In the genomic region with DNA sequence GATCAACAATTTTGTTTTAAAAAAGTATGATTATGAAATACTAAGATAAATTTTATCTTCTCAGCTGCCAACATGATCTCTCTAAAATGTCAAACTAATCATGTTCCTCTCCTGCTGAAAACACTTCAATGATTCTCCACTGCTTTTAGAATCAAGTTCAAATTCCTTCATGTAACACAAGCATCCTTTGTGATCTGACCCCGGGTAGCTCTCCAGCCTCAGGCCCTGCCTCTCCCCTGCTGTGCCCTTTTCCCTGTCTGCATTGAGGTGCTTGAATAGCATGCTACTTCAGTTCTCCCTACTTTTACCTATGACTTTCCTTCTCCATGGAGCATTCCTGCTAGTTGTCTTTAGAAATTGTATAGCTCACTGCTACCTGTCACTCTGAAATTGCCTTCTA, we compare ENCODE assay signal across 18 cellular contexts.
DNase-seq lines count a peak whose midpoint lies in the region; ATAC-seq and TF ChIP-seq lines count a peak whose summit lies in the region.
"Had no signal": no experiment of that assay in that cellular context is flagged by ENCODE, and none has a peak within 500 bp of the region (broad histone marks: within the 10 kb centered on the region; RNA-seq: fewer than 3 reads in every experiment).

No MANE protein-coding gene starts in this region.

- peaks cover 17% of the 10 kb centered on the region for H3K4me1 Mint-ChIP-seq in neural crest cell

- peak overlapping the region in 4 of 10 donors; percentile 7 to 65 (median 41) for H3K27ac ChIP-seq in heart right ventricle
- H3K27ac ChIP-seq: 22Rv1, C4-2B, PC-9 had no signal

- DNase-seq in Right ventricle myocardium inferior (ENCODE audit: missing footprints) (peak; percentile 34), heart right ventricle (no peak), NT2/D1 (ENCODE audit: low read depth, low spot score) (peak; percentile 57), iPS DF 4.7 (ENCODE audit: extremely low read depth, low spot score) (peak; percentile 22), neural crest cell (ENCODE audit: low read depth, low spot score) (peak; percentile 12), kidney glomerular epithelial cell (lab: John Stamatoyannopoulos, UW) (no peak)
- no peak for DNase-seq in NK-92 treated with Interleukin-12 subunit alpha and Interleukin-12 subunit beta, amount 100 ng/mL, for 24 hours (lab: John Stamatoyannopoulos, UW)
- DNase-seq: AML-193, DMS79 treated with DMSO at 0.1 percent for 48 hours, NCI-H1092 treated with DMSO at 0.1 percent for 48 hours, NCI-H146, NCI-H2081, NCI-H510A, NCI-H774, PC-9 had no signal

- ATAC-seq in Right ventricle myocardium inferior (peak; percentile 21), heart right ventricle (no peak), GM19023 (IDR thresholded peaks at IDR 0.05; ENCODE audit: unreplicated experiment) (no peak)

- no peak overlapping the region for H3K27ac Mint-ChIP-seq in neural crest cell (ENCODE audit: unreplicated experiment)

- H3K36me3 ChIP-seq in heart right ventricle (no peaks in the 10 kb centered on the region), NT2/D1 (ENCODE audit: insufficient read depth, insufficient read length, low read length) (no peaks in the 10 kb centered on the region)

- WGBS in heart right ventricle, 2 donors = 5 to 11% methylated on average over 1 of the region's 1 CpG

- no peak overlapping the region for H3K9ac ChIP-seq in NT2/D1 (ENCODE audit: insufficient read length, low read depth)

- peaks cover 0 to 24% (median 7%) of the 10 kb centered on the region in 9 donors for H3K4me1 ChIP-seq in heart right ventricle
- peaks cover 2% of the 10 kb centered on the region for H3K4me1 ChIP-seq in NT2/D1 (ENCODE audit: insufficient read depth, insufficient read length)

- H3K4me3 ChIP-seq in heart right ventricle (no peak overlapping the region), NT2/D1 (ENCODE audit: insufficient read length, low read depth) (no peak overlapping the region)
- H3K4me3 ChIP-seq: PC-9 had no signal

- H3K9me3 ChIP-seq in heart right ventricle (no peaks in the 10 kb centered on the region), NT2/D1 (ENCODE audit: insufficient read depth, low read length) (no peaks in the 10 kb centered on the region)

- H3K27me3 Mint-ChIP-seq in neural crest cell (ENCODE audit: low read depth) = peaks cover 26% of the 10 kb centered on the region

- no peaks in the 10 kb centered on the region for H3K36me3 Mint-ChIP-seq in neural crest cell (ENCODE audit: low read depth)

- H3K27me3 ChIP-seq in heart right ventricle (peaks cover 0 to 8% (median 0%) of the 10 kb centered on the region in 7 donors), NT2/D1 (ENCODE audit: insufficient read depth, insufficient read length) (peaks cover under 1% of the 10 kb centered on the region)

- H3K4me3 Mint-ChIP-seq in neural crest cell = no peak overlapping the region

- intact Hi-C loops in Right ventricle myocardium inferior (cut with DNase I) = loop anchor here (1.0 to 5.0 kb wide), 4 partner anchors 84 to 271 kb away; no protein-coding TSS in a partner anchor
- intact Hi-C loops in heart right ventricle (cut with DNase I) = loop anchor here in 2 of 10 donors (5.0 to 10.0 kb wide), 3 partner anchors 84 to 274 kb away; a partner anchor contains a TSS

- TF ChIP-seq CTCF in heart right ventricle (IDR thresholded peaks at IDR 0.05) (no peak), neural crest cell (conservative IDR thresholded peaks at IDR 0.05) (no peak)

- no peaks in the 10 kb centered on the region for H3K9me3 Mint-ChIP-seq in neural crest cell

Comparison
In these comparisons a context has a peak if more than half of its experiments do, and no peak if none do; other contexts are left out.
1. DNase-seq: peak in Right ventricle myocardium inferior (single experiment), NT2/D1 (single experiment), iPS DF 4.7 (single experiment) and neural crest cell (single experiment); none in heart right ventricle (0 of 2), kidney glomerular epithelial cell (single experiment) and NK-92 treated with Interleukin-12 subunit alpha and Interleukin-12 subunit beta, amount 100 ng/mL, for 24 hours (single experiment).